In the genomic region with DNA sequence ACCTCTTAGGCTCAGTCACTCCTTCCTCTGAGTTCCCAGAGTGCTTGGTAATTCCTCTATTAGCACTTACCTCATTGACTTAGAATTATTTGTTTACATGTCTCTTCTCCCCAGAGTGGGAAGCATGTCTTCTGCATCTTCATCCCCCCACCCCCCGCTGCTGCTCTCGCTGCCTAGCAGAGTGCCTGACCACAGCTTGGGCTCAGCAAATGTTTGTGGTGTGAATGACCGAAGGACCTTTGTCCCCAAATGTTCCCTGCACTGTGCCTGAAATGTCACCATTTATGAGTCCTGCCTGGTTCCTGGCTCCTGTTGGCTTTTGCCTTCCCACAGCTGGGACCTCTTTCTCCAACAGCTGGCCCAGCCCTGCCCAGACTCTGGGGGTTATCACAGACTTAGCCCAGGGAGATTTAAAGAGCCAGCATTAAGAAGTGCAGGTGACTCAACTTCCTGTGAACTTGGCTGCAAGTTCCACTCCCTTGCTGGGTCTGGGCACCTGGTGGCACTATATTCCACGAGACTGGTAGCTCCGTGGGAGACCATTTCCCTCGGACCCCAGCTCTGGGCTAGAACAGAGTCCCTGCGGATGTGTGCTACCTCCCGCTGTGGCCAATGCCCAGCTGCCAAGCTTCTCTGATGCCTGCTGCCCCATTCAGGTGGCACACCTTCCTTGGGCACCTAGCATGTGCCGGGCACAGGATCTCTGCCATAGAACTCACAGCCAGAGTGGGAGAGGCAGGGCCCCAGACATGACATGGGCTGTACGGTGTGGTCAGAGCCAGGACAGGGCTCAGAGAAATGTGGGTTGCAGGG, we compare ENCODE assay signal across 13 cellular contexts. TPM values are rescaled to one million over a fixed set of nuclear protein-coding genes. Genes with fewer than 3 reads are reported as not detected.
DNase-seq lines count a peak whose midpoint lies in the region; ATAC-seq, FAIRE-seq and TF ChIP-seq lines count a peak whose summit lies in the region.
"Had no signal": no experiment of that assay in that cellular context is flagged by ENCODE, and none has a peak within 500 bp of the region (broad histone marks: within the 10 kb centered on the region; RNA-seq: fewer than 3 reads in every experiment).

No MANE protein-coding gene starts in this region.

- no peak overlapping the region for H3K27ac ChIP-seq in astrocyte (ENCODE audit: low read depth, low read length)
- no peak overlapping the region for H3K27ac ChIP-seq in HepG2 (ENCODE audit: extremely low read length, insufficient read depth, low read length)
- no peak overlapping the region for H3K27ac ChIP-seq in upper lobe of right lung

- H3K4me3 ChIP-seq in astrocyte (ENCODE audit: insufficient read depth, low read depth, low read length) = no peak overlapping the region
- no peak overlapping the region for H3K4me3 ChIP-seq in HepG2 (replicated peaks in 1 of 3; ENCODE audit: insufficient read depth in 1 of 3, low read depth in 2 of 3, low read length in 3 of 3)
- H3K4me3 ChIP-seq in upper lobe of right lung = no peak overlapping the region

- WGBS in HepG2 (ENCODE audit: low lambda C conversion rate) = 15% methylated on average over 4 of the region's 10 CpGs

- H3K27ac Mint-ChIP-seq in stimulated activated naive CD8-positive, alpha-beta T cell treated with anti-CD3 and anti-CD28 coated beads, Interleukin-15, amount 100 ng/mL, for 72 hours = no peak overlapping the region
- H3K27ac Mint-ChIP-seq in astrocyte (ENCODE audit: unreplicated experiment) = peak overlapping the region; percentile 6
- H3K27ac Mint-ChIP-seq in activated CD4-positive, alpha-beta memory T cell treated with anti-CD3 and anti-CD28 coated beads, Interleukin-2, amount 10 ng/mL, durations not matched to agents 7 days and 5 days = no peak overlapping the region
- H3K27ac Mint-ChIP-seq: IgD-negative memory B cell had no signal

- TF ChIP-seq RAD21 in HepG2 (CRISPR knock-in tag; IDR thresholded peaks at IDR 0.05) = no peak

- no peaks in the 10 kb centered on the region for H3K9me3 Mint-ChIP-seq in stimulated activated naive CD8-positive, alpha-beta T cell treated with anti-CD3 and anti-CD28 coated beads, Interleukin-15, amount 100 ng/mL, for 72 hours
- H3K9me3 Mint-ChIP-seq in astrocyte (ENCODE audit: unreplicated experiment) = no peaks in the 10 kb centered on the region
- no peaks in the 10 kb centered on the region for H3K9me3 Mint-ChIP-seq in activated CD4-positive, alpha-beta memory T cell treated with anti-CD3 and anti-CD28 coated beads, Interleukin-2, amount 10 ng/mL, durations not matched to agents 7 days and 5 days

- no TSS peak for BruUV-seq in HepG2 (replicated peaks; lab: Mats Ljungman, UMichigan)

- TF ChIP-seq EP300 in HepG2 (IDR thresholded peaks at IDR 0.05; ENCODE audit: low read depth in 2 of 2, low read length in 2 of 2) = no peak
- TF ChIP-seq EP300 in HepG2 (CRISPR knock-in tag; IDR thresholded peaks at IDR 0.05; ENCODE audit: borderline replicate concordance) = no peak

- no peaks in the 10 kb centered on the region for H3K79me2 ChIP-seq in astrocyte (ENCODE audit: insufficient read depth, low read length)
- no peaks in the 10 kb centered on the region for H3K79me2 ChIP-seq in HepG2 (ENCODE audit: insufficient read depth, low read length)

- H3K9me3 ChIP-seq in astrocyte (ENCODE audit: insufficient read depth, low read depth, low read length) = no peaks in the 10 kb centered on the region
- no peaks in the 10 kb centered on the region for H3K9me3 ChIP-seq in HepG2 (ENCODE audit: low read length)
- no peaks in the 10 kb centered on the region for H3K9me3 ChIP-seq in upper lobe of right lung

- POLR2A ChIA-PET in HepG2 (lab: Yijun Ruan, JAX) = no interaction called here
- POLR2A ChIA-PET in activated CD4-positive, alpha-beta memory T cell treated with anti-CD3 and anti-CD28 coated beads, Interleukin-2, amount 10 ng/mL, durations not matched to agents 7 days and 5 days (lab: Charles Lee) = no interaction called here

- peaks cover 73% of the 10 kb centered on the region for H3K27me3 ChIP-seq in astrocyte (ENCODE audit: insufficient read depth, low read length)
- H3K27me3 ChIP-seq in HepG2 (ENCODE audit: control insufficient read depth in 1 of 2, insufficient read depth in 2 of 2, low read length in 2 of 2) = peaks cover 6 to 68% of the 10 kb centered on the region in 2 experiments; a peak in 4 of 5 replicates
- peaks cover 32% of the 10 kb centered on the region for H3K27me3 ChIP-seq in upper lobe of right lung

- H4K20me1 ChIP-seq in astrocyte (ENCODE audit: insufficient read depth, low read length) (no peaks in the 10 kb centered on the region), HepG2 (ENCODE audit: insufficient read depth, low read length) (no peaks in the 10 kb centered on the region)

- H3K4me1 ChIP-seq in astrocyte (ENCODE audit: insufficient read depth, low read length) = peaks cover 2% of the 10 kb centered on the region
- peaks cover 48% of the 10 kb centered on the region for H3K4me1 ChIP-seq in HepG2 (ENCODE audit: insufficient read depth, low read length)
- peaks cover 7% of the 10 kb centered on the region for H3K4me1 ChIP-seq in upper lobe of right lung

- no peak for TF ChIP-seq CTCF in astrocyte (IDR thresholded peaks at IDR 0.05; ENCODE audit: insufficient read depth, low read depth, low read length)
- no peak for TF ChIP-seq CTCF in HepG2 (CRISPR knock-in tag; IDR thresholded peaks at IDR 0.05)
- TF ChIP-seq CTCF in upper lobe of right lung (IDR thresholded peaks at IDR 0.05) = no peak

- H3K9ac ChIP-seq in astrocyte (ENCODE audit: low read length) = no peak overlapping the region
- H3K9ac ChIP-seq in HepG2 (ENCODE audit: insufficient read depth, low read depth, low read length) = no peak overlapping the region

- H2AFZ ChIP-seq in astrocyte (ENCODE audit: low read depth, low read length) = no peak overlapping the region
- no peak overlapping the region for H2AFZ ChIP-seq in HepG2 (ENCODE audit: low read length)

- H3K36me3 Mint-ChIP-seq in astrocyte (ENCODE audit: low read depth, unreplicated experiment) = no peaks in the 10 kb centered on the region
- H3K36me3 Mint-ChIP-seq in activated CD4-positive, alpha-beta memory T cell treated with anti-CD3 and anti-CD28 coated beads, Interleukin-2, amount 10 ng/mL, durations not matched to agents 7 days and 5 days (ENCODE audit: low read depth) = no peaks in the 10 kb centered on the region
- H3K36me3 Mint-ChIP-seq: IgD-negative memory B cell had no signal

- H3K4me2 ChIP-seq in astrocyte (ENCODE audit: low read length) (no peak overlapping the region), HepG2 (ENCODE audit: low read depth, low read length) (no peak overlapping the region)

- H3K36me3 ChIP-seq in astrocyte (ENCODE audit: insufficient read depth, low read length) (no peaks in the 10 kb centered on the region), HepG2 (replicated peaks in 1 of 2; ENCODE audit: control insufficient read depth in 1 of 2, insufficient read depth in 2 of 2, low read length in 2 of 2) (no peaks in the 10 kb centered on the region), upper lobe of right lung (no peaks in the 10 kb centered on the region)

- no peak for DNase-seq in stimulated activated naive CD8-positive, alpha-beta T cell treated with anti-CD3 and anti-CD28 coated beads, Interleukin-15, amount 100 ng/mL, for 72 hours
- no peak for DNase-seq in stimulated activated naive CD8-positive, alpha-beta T cell treated with anti-CD3 and anti-CD28 coated beads, Interleukin-15, Interleukin-2, amounts not matched to agents 100 U/mL and 50 U/mL, for 24 hours
- DNase-seq in astrocyte (ENCODE audit: low read depth) = peak; percentile 18
- no peak for DNase-seq in HepG2 (ENCODE audit: low spot score)
- DNase-seq in upper lobe of right lung = no peak
- DNase-seq in activated CD4-positive, alpha-beta memory T cell treated with anti-CD3 and anti-CD28 coated beads, Interleukin-2, amount 10 ng/mL, durations not matched to agents 7 days and 5 days = no peak
- DNase-seq: activated T-cell treated with anti-CD3 and anti-CD28 coated beads, Interleukin-2, amount 50 U/mL, for 48 hours; C1 segment of cervical spinal cord; NCI-H446 treated with DMSO at 0.1 percent for 48 hours; T-helper 9 cell had no signal

- in situ Hi-C loops in HepG2 (cut with HindIII; ENCODE audit: extremely low pct_ligation_motif_present, low pct_unique_long_range_greater_than_20kb) = no loop called here

- CTCF ChIA-PET in HepG2 (lab: Yijun Ruan, JAX; ENCODE audit: low intra/inter-chr PET ratio, low total read pairs) = no interaction called here
- CTCF ChIA-PET in activated CD4-positive, alpha-beta memory T cell treated with anti-CD3 and anti-CD28 coated beads, Interleukin-2, amount 10 ng/mL, durations not matched to agents 7 days and 5 days (lab: Charles Lee) = interaction anchor here (1.0 kb wide), 1 partner anchor 27 kb away, joined by 3 read pairs; no protein-coding TSS in a partner anchor

- intact Hi-C loops in HepG2 (cut with micrococcal nuclease; ENCODE audit: unreplicated experiment) = no loop called here
- intact Hi-C loops in upper lobe of right lung (cut with DNase I) = no loop called here

- FAIRE-seq in astrocyte (lab: Jason Lieb, UNC) (no peak), HepG2 (lab: Jason Lieb, UNC) (peak; percentile 66)

- H3K4me3 Mint-ChIP-seq in stimulated activated naive CD8-positive, alpha-beta T cell treated with anti-CD3 and anti-CD28 coated beads, Interleukin-15, amount 100 ng/mL, for 72 hours = no peak overlapping the region
- no peak overlapping the region for H3K4me3 Mint-ChIP-seq in astrocyte (ENCODE audit: unreplicated experiment)
- no peak overlapping the region for H3K4me3 Mint-ChIP-seq in activated CD4-positive, alpha-beta memory T cell treated with anti-CD3 and anti-CD28 coated beads, Interleukin-2, amount 10 ng/mL, durations not matched to agents 7 days and 5 days
- H3K4me3 Mint-ChIP-seq: IgD-negative memory B cell had no signal

- TF ChIP-seq POLR2A in HepG2 (IDR thresholded peaks at IDR 0.05; ENCODE audit: insufficient read depth in 1 of 2, low read depth in 2 of 2, low read length in 2 of 2) = no peak

- peaks cover 21% of the 10 kb centered on the region for H3K4me1 Mint-ChIP-seq in stimulated activated naive CD8-positive, alpha-beta T cell treated with anti-CD3 and anti-CD28 coated beads, Interleukin-15, amount 100 ng/mL, for 72 hours
- H3K4me1 Mint-ChIP-seq in astrocyte (ENCODE audit: low read depth, unreplicated experiment) = peaks cover 16% of the 10 kb centered on the region
- H3K4me1 Mint-ChIP-seq in activated CD4-positive, alpha-beta memory T cell treated with anti-CD3 and anti-CD28 coated beads, Interleukin-2, amount 10 ng/mL, durations not matched to agents 7 days and 5 days = peaks cover 2% of the 10 kb centered on the region

- peak; percentile 58 for ATAC-seq in stimulated activated naive CD8-positive, alpha-beta T cell treated with anti-CD3 and anti-CD28 coated beads, Interleukin-15, amount 100 ng/mL, for 72 hours
- no peak for ATAC-seq in stimulated activated naive CD8-positive, alpha-beta T cell treated with anti-CD3 and anti-CD28 coated beads, Interleukin-15, Interleukin-2, amounts not matched to agents 100 U/mL and 50 U/mL, for 24 hours
- ATAC-seq in HepG2 = peak; percentile 27
- ATAC-seq in upper lobe of right lung = no peak
- ATAC-seq in GM19455 (IDR thresholded peaks at IDR 0.05; ENCODE audit: unreplicated experiment) = no peak
- ATAC-seq in GM21619 (IDR thresholded peaks at IDR 0.05; ENCODE audit: unreplicated experiment) = no peak

- peaks cover 96% of the 10 kb centered on the region for H3K27me3 Mint-ChIP-seq in stimulated activated naive CD8-positive, alpha-beta T cell treated with anti-CD3 and anti-CD28 coated beads, Interleukin-15, amount 100 ng/mL, for 72 hours
- H3K27me3 Mint-ChIP-seq in astrocyte (ENCODE audit: low read depth, unreplicated experiment) = peaks cover 66% of the 10 kb centered on the region
- peaks cover 63% of the 10 kb centered on the region for H3K27me3 Mint-ChIP-seq in activated CD4-positive, alpha-beta memory T cell treated with anti-CD3 and anti-CD28 coated beads, Interleukin-2, amount 10 ng/mL, durations not matched to agents 7 days and 5 days

RNA-seq across cellular contexts. Expression of gene HMCN2, which starts 1.8 kb away (rescaled TPM):
- total RNA-seq in astrocyte (1.6 and 3.2 TPM in 2 replicates), HepG2 (2016; rRNA removed; fragmentation: Illumina TruSeq; extraction: Trizol) (0.09 TPM in 1 of 2 replicates, not detected in the other), upper lobe of right lung (7.8 TPM)
- 0.09 TPM in 1 of 2 replicates, not detected in the other for total RNA-seq in HepG2 (2016; cell fraction: cytosol; rRNA removed; fragmentation: Illumina TruSeq; extraction: Trizol; ENCODE audit: low read depth)
- total RNA-seq in HepG2 (2016; cell fraction: insoluble cytoplasmic fraction; rRNA removed; fragmentation: Illumina TruSeq; extraction: Trizol) = 0.02 TPM in 1 of 2 replicates, not detected in the other
- not detected in 2 replicates for total RNA-seq in HepG2 (2016; cell fraction: membrane; rRNA removed; fragmentation: Illumina TruSeq; extraction: Trizol)
- not detected in 2 replicates for total RNA-seq in HepG2 (2016; cell fraction: nucleus; rRNA removed; fragmentation: Illumina TruSeq; extraction: Trizol)
- polyA plus RNA-seq in HepG2 (2011; rRNA removed) = 0.09 TPM in 1 of 2 replicates, not detected in the other
- 0.01 TPM in 1 of 2 replicates, not detected in the other for polyA plus RNA-seq in HepG2 (2011; cell fraction: cytosol; rRNA removed)
- 0.06 and 0.14 TPM in 2 replicates for polyA plus RNA-seq in HepG2 (2011; cell fraction: nucleus; rRNA removed)
- not detected in 2 replicates for polyA plus RNA-seq in HepG2 (2012)
- polyA plus RNA-seq in HepG2 (2016; cell fraction: cytosol; fragmentation: Illumina TruSeq; extraction: Trizol; ENCODE audit: low read depth) = not detected in 2 replicates
- not detected in 2 replicates for polyA plus RNA-seq in HepG2 (2016; cell fraction: insoluble cytoplasmic fraction; fragmentation: Illumina TruSeq; extraction: Trizol; ENCODE audit: low read depth)
- polyA plus RNA-seq in HepG2 (2016; cell fraction: membrane; fragmentation: Illumina TruSeq; extraction: Trizol; ENCODE audit: low read depth) = not detected in 2 replicates
- polyA plus RNA-seq in HepG2 (2016; cell fraction: nucleus; fragmentation: Illumina TruSeq; extraction: Trizol; ENCODE audit: insufficient read depth, low read depth) = not detected in 2 replicates
- 0.35 TPM in 1 of 2 replicates, not detected in the other for polyA minus RNA-seq in HepG2 (2011; rRNA and poly(A)+ RNA removed; ENCODE audit: low replicate concordance)
- not detected in 2 replicates for polyA minus RNA-seq in HepG2 (2011; cell fraction: cytosol; rRNA and poly(A)+ RNA removed)
- polyA minus RNA-seq in HepG2 (2011; cell fraction: nucleus; rRNA and poly(A)+ RNA removed) = not detected in 2 replicates
- not detected for total RNA-seq in activated CD4-positive, alpha-beta memory T cell treated with anti-CD3 and anti-CD28 coated beads, Interleukin-2, amount 10 ng/mL, durations not matched to agents 7 days and 5 days
- polyA plus RNA-seq: IgD-negative memory B cell had no signal

Comparison
In these comparisons a context has a peak if more than half of its experiments do, and no peak if none do; other contexts are left out.
1. ATAC-seq: peak in stimulated activated naive CD8-positive, alpha-beta T cell treated with anti-CD3 and anti-CD28 coated beads, Interleukin-15, amount 100 ng/mL, for 72 hours (single experiment) and HepG2 (single experiment); none in stimulated activated naive CD8-positive, alpha-beta T cell treated with anti-CD3 and anti-CD28 coated beads, Interleukin-15, Interleukin-2, amounts not matched to agents 100 U/mL and 50 U/mL, for 24 hours (single experiment), upper lobe of right lung (single experiment), GM19455 (single experiment) and GM21619 (single experiment).